ENCODE assay signal across 17 cellular contexts in genomic region chr6:39517763-39518162, GRCh38.
"Had no signal": no experiment of that assay in that cellular context is flagged by ENCODE, and none has a peak within 500 bp of the region (broad histone marks: within the 10 kb centered on the region; RNA-seq: fewer than 3 reads in every experiment).

No MANE protein-coding gene starts in this region.

- H3K27ac Mint-ChIP-seq: activated CD8-positive, alpha-beta T cell treated with anti-CD3 and anti-CD28 coated beads, Interleukin-2, amount 10 ng/mL, durations not matched to agents 7 days and 5 days; activated naive CD8-positive, alpha-beta T cell treated with anti-CD3 and anti-CD28 coated beads, Interleukin-2, amount 50 U/mL, for 24 hours; activated T-helper 1 cell treated with anti-CD3 and anti-CD28 coated beads, Interleukin-12 subunit alpha, Interleukin-12 subunit beta, Interleukin-2, Interleukin-4 antibody, amounts not matched to agents 30 ng/mL and 10 ng/mL and 1 ng/mL, durations not matched to agents 14 hours and 24 hours and 36 hours; effector memory CD8-positive, alpha-beta T cell had no signal

- H2AFZ ChIP-seq: parathyroid adenoma had no signal

- H3K4me1 Mint-ChIP-seq: activated naive CD8-positive, alpha-beta T cell treated with anti-CD3 and anti-CD28 coated beads, Interleukin-2, amount 50 U/mL, for 24 hours; neural crest cell had no signal

- H3K4me3 Mint-ChIP-seq: activated CD8-positive, alpha-beta T cell treated with anti-CD3 and anti-CD28 coated beads, Interleukin-2, amount 10 ng/mL, durations not matched to agents 7 days and 5 days; activated naive CD8-positive, alpha-beta T cell treated with anti-CD3 and anti-CD28 coated beads, Interleukin-2, amount 50 U/mL, for 24 hours; activated T-helper 1 cell treated with anti-CD3 and anti-CD28 coated beads, Interleukin-12 subunit alpha, Interleukin-12 subunit beta, Interleukin-2, Interleukin-4 antibody, amounts not matched to agents 30 ng/mL and 10 ng/mL and 1 ng/mL, durations not matched to agents 14 hours and 24 hours and 36 hours; effector memory CD8-positive, alpha-beta T cell; neural crest cell had no signal

- H3K4me3 ChIP-seq: left lung, vagina had no signal

- H3K79me2 ChIP-seq: parathyroid adenoma had no signal

- H3K27me3 ChIP-seq: left lung, vagina had no signal

- H3K27ac ChIP-seq: epithelial cell of prostate, parathyroid adenoma, vagina had no signal

- H3K9me3 Mint-ChIP-seq: activated naive CD8-positive, alpha-beta T cell treated with anti-CD3 and anti-CD28 coated beads, Interleukin-2, amount 50 U/mL, for 24 hours; activated T-helper 1 cell treated with anti-CD3 and anti-CD28 coated beads, Interleukin-12 subunit alpha, Interleukin-12 subunit beta, Interleukin-2, Interleukin-4 antibody, amounts not matched to agents 30 ng/mL and 10 ng/mL and 1 ng/mL, durations not matched to agents 14 hours and 24 hours and 36 hours; effector memory CD8-positive, alpha-beta T cell; neural crest cell had no signal

- DNase-seq: activated CD4-positive, alpha-beta T cell treated with anti-CD3 and anti-CD28 coated beads for 48 hours; activated CD8-positive, alpha-beta memory T cell treated with anti-CD3 and anti-CD28 coated beads, Interleukin-2, amount 50 U/mL, for 48 hours; activated CD8-positive, alpha-beta T cell treated with anti-CD3 and anti-CD28 coated beads, Interleukin-2, amount 10 ng/mL, durations not matched to agents 7 days and 5 days; activated naive CD4-positive, alpha-beta T cell treated with Interleukin-2 at 50 U/mL for 16 hours; activated naive CD8-positive, alpha-beta T cell treated with anti-CD3 and anti-CD28 coated beads, Interleukin-2, amount 50 U/mL, for 24 hours; central memory CD4-positive, alpha-beta T cell; effector memory CD8-positive, alpha-beta T cell; head of caudate nucleus; left lung; mesendoderm; retina had no signal

- H3K9ac ChIP-seq: parathyroid adenoma had no signal

- FAIRE-seq: islet of Langerhans had no signal

- H3K36me3 ChIP-seq: left lung, vagina had no signal

- H3K4me1 ChIP-seq: parathyroid adenoma, vagina had no signal

- H3K9me3 ChIP-seq: left lung, vagina had no signal
